18 cellular contexts compared by ENCODE assay signal in genomic region chr4:8719421-8719820, GRCh38.
DNase-seq lines count a peak whose midpoint lies in the region; ATAC-seq and TF ChIP-seq lines count a peak whose summit lies in the region.
"Had no signal": no experiment of that assay in that cellular context is flagged by ENCODE, and none has a peak within 500 bp of the region (broad histone marks: within the 10 kb centered on the region; RNA-seq: fewer than 3 reads in every experiment).

No MANE protein-coding gene starts in this region.

- ATAC-seq in left cardiac atrium (no peak), left lobe of liver (no peak), upper lobe of right lung (no peak)

- H3K27me3 ChIP-seq in WERI-Rb-1 (ENCODE audit: insufficient read depth, low read depth, severe bottlenecking) (no peaks in the 10 kb centered on the region), upper lobe of right lung (no peaks in the 10 kb centered on the region)
- H3K27me3 ChIP-seq: BE2C, Peyer's patch had no signal

- no peak overlapping the region for H3K27ac ChIP-seq in WERI-Rb-1
- H3K27ac ChIP-seq in upper lobe of right lung, result no peak overlapping the region
- H3K27ac ChIP-seq: Peyer's patch, SJCRH30 had no signal

- intact Hi-C loops in cardiac septum (cut with DNase I) (no loop called here), left cardiac atrium (cut with DNase I) (no loop called here), upper lobe of right lung (cut with DNase I) (no loop called here)

- TF ChIP-seq CTCF in WERI-Rb-1 (IDR thresholded peaks at IDR 0.05; ENCODE audit: low read depth, low read length) (no peak), upper lobe of right lung (IDR thresholded peaks at IDR 0.05) (no peak)

- H3K4me3 ChIP-seq in WERI-Rb-1 (ENCODE audit: low read depth, low read length), result no peak overlapping the region
- H3K4me3 ChIP-seq in upper lobe of right lung, result no peak overlapping the region
- H3K4me3 ChIP-seq: Peyer's patch, SJCRH30 had no signal

- H3K9me3 ChIP-seq in WERI-Rb-1 (ENCODE audit: severe bottlenecking) (peaks cover 5% of the 10 kb centered on the region), upper lobe of right lung (peaks cover 3% of the 10 kb centered on the region)
- H3K9me3 ChIP-seq: BE2C had no signal

- H3K4me1 ChIP-seq in upper lobe of right lung, result no peaks in the 10 kb centered on the region
- H3K4me1 ChIP-seq: BE2C, Peyer's patch, SJCRH30 had no signal

- DNase-seq in cardiac septum (ENCODE audit: low spot score), result peak; percentile 55
- no peak for DNase-seq in left cardiac atrium
- DNase-seq in WERI-Rb-1, result peak; percentile 2
- DNase-seq in left lobe of liver (ENCODE audit: low spot score), result peak; percentile 14
- DNase-seq in upper lobe of right lung, result peak; percentile 38
- no peak for DNase-seq in EL
- no peak for DNase-seq in NCI-H69 (lab: John Stamatoyannopoulos, UW)
- DNase-seq: BE2C; CD4-positive, CD25-positive, alpha-beta regulatory T cell; Kasumi-1; NCI-H1694; NCI-H2081; NCI-H2171; NCI-H345; NCI-H524; NCI-H82; SJCRH30 had no signal

- H3K36me3 ChIP-seq in WERI-Rb-1 (no peaks in the 10 kb centered on the region), upper lobe of right lung (no peaks in the 10 kb centered on the region)
- H3K36me3 ChIP-seq: BE2C, Peyer's patch, SJCRH30 had no signal

Comparison
In these comparisons a context has a peak if more than half of its experiments do, and no peak if none do; other contexts are left out.
1. DNase-seq: peak in cardiac septum (single experiment), WERI-Rb-1 (single experiment), left lobe of liver (single experiment) and upper lobe of right lung (single experiment); none in left cardiac atrium (single experiment), EL (single experiment) and NCI-H69 (single experiment).